Comparison of ENCODE assay signal across 40 cellular contexts in the genomic region with DNA sequence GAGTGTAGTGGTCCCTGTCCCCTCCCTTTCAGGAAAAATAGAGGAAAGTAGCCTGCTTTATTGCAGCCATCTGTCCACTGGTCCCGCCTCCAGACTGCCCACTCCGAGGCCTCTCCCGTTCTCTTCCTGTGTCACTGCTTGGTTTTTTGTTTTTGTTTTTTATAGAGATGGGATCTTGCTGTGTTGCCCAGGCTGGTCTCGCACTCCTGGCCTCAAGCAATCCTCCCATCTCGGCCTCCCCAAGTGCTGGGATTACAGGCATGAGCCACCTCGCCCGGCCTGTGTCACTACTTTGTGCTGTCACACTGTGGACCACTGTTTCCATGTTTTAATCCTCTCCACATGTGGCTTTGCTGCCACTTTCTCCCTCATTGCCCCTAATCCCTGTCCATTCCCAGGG.
"Had no signal": no experiment of that assay in that cellular context is flagged by ENCODE, and none has a peak within 500 bp of the region (broad histone marks: within the 10 kb centered on the region; RNA-seq: fewer than 3 reads in every experiment).

No MANE protein-coding gene starts in this region.

- H3K4me1 Mint-ChIP-seq: activated T-helper 17 cell treated with anti-CD3 and anti-CD28 coated beads, Interleukin-2, amount 50 U/mL, for 72 hours had no signal

- H3K4me3 ChIP-seq: ascending aorta, body of pancreas, MG63 had no signal

- DNase-seq: activated CD4-positive, alpha-beta memory T cell treated with anti-CD3 and anti-CD28 coated beads, Interleukin-2, amount 10 ng/mL, durations not matched to agents 7 days and 5 days; activated CD4-positive, alpha-beta T cell treated with anti-CD3 and anti-CD28 coated beads for 1 hour; activated CD4-positive, alpha-beta T cell treated with anti-CD3 and anti-CD28 coated beads for 48 hours; activated CD4-positive, CD25-positive, alpha-beta regulatory T cell; activated CD8-positive, alpha-beta memory T cell treated with anti-CD3 and anti-CD28 coated beads for 24 hours; activated CD8-positive, alpha-beta memory T cell treated with anti-CD3 and anti-CD28 coated beads, Interleukin-2, amount 10 ng/mL, durations not matched to agents 7 days and 5 days; activated CD8-positive, alpha-beta memory T cell treated with anti-CD3 and anti-CD28 coated beads, Interleukin-2, amount 50 U/mL, for 48 hours; activated effector memory CD4-positive, alpha-beta T cell treated with anti-CD3 and anti-CD28 coated beads, Interleukin-2, amount 50 U/mL, for 16 hours; activated naive CD4-positive, alpha-beta T cell; activated naive CD4-positive, alpha-beta T cell treated with anti-CD3 and anti-CD28 coated beads, Interleukin-2, amount 50 U/mL, for 16 hours; activated naive CD8-positive, alpha-beta T cell treated with anti-CD3 and anti-CD28 coated beads for 36 hours; activated T-cell treated with anti-CD3 and anti-CD28 coated beads, Interleukin-2, amount 50 U/mL, for 72 hours; amygdala; body of pancreas; Kasumi-1; KG1; MG63; NCI-H1048; NCI-H1105 treated with DMSO at 0.1 percent for 48 hours; NCI-H1436; NCI-H1694; NCI-H2029; NCI-H2107; NCI-H2171; NCI-H510A; NCI-H526; NCI-H748 treated with DMSO at 0.1 percent for 48 hours; NK-92 treated with Interleukin-12 subunit alpha and Interleukin-12 subunit beta, amount 100 ng/mL, for 24 hours; PC-3; SIG-M5; T-cell; T-helper 17 cell had no signal

- H3K27me3 ChIP-seq: ascending aorta, body of pancreas, MG63 had no signal

- H3K27ac ChIP-seq: ascending aorta, body of pancreas, RWPE1, VCaP had no signal

- FAIRE-seq: bronchial epithelial cell, RCC 7860 had no signal

- H3K36me3 Mint-ChIP-seq: activated naive CD8-positive, alpha-beta T cell treated with anti-CD3 and anti-CD28 coated beads for 36 hours had no signal

- ATAC-seq: activated CD8-positive, alpha-beta memory T cell treated with anti-CD3 and anti-CD28 coated beads, Interleukin-2, amount 10 ng/mL, durations not matched to agents 7 days and 5 days; activated T-cell treated with anti-CD3 and anti-CD28 coated beads, Interleukin-2, amount 50 U/mL, for 72 hours; activated T-helper 17 cell treated with anti-CD3 and anti-CD28 coated beads, Interleukin-2, amount 50 U/mL, for 72 hours; body of pancreas; PC-3; Right ventricle myocardium inferior; SK-N-SH treated with all-trans-retinoic acid at 6 μM for 48 hours; T-cell; T-helper 17 cell had no signal

- H3K9me3 ChIP-seq: ascending aorta, body of pancreas, MG63 had no signal

- H3K27ac Mint-ChIP-seq: activated CD4-positive, alpha-beta memory T cell treated with anti-CD3 and anti-CD28 coated beads, Interleukin-2, amount 10 ng/mL, durations not matched to agents 7 days and 5 days; activated CD8-positive, alpha-beta memory T cell treated with anti-CD3 and anti-CD28 coated beads, Interleukin-2, amount 10 ng/mL, durations not matched to agents 7 days and 5 days; activated naive CD8-positive, alpha-beta T cell treated with anti-CD3 and anti-CD28 coated beads for 36 hours; activated T-cell treated with anti-CD3 and anti-CD28 coated beads, Interleukin-2, amount 50 U/mL, for 72 hours; activated T-helper 17 cell treated with anti-CD3 and anti-CD28 coated beads, Interleukin-2, amount 50 U/mL, for 72 hours; T-cell; T-helper 17 cell had no signal

- H3K36me3 ChIP-seq: ascending aorta, MG63 had no signal

- H3K4me3 Mint-ChIP-seq: activated CD4-positive, alpha-beta memory T cell treated with anti-CD3 and anti-CD28 coated beads, Interleukin-2, amount 10 ng/mL, durations not matched to agents 7 days and 5 days; activated CD8-positive, alpha-beta memory T cell treated with anti-CD3 and anti-CD28 coated beads, Interleukin-2, amount 10 ng/mL, durations not matched to agents 7 days and 5 days; activated naive CD8-positive, alpha-beta T cell treated with anti-CD3 and anti-CD28 coated beads for 36 hours; activated T-cell treated with anti-CD3 and anti-CD28 coated beads, Interleukin-2, amount 50 U/mL, for 72 hours; activated T-helper 17 cell treated with anti-CD3 and anti-CD28 coated beads, Interleukin-2, amount 50 U/mL, for 72 hours; T-cell; T-helper 17 cell had no signal
